In the genomic region with DNA sequence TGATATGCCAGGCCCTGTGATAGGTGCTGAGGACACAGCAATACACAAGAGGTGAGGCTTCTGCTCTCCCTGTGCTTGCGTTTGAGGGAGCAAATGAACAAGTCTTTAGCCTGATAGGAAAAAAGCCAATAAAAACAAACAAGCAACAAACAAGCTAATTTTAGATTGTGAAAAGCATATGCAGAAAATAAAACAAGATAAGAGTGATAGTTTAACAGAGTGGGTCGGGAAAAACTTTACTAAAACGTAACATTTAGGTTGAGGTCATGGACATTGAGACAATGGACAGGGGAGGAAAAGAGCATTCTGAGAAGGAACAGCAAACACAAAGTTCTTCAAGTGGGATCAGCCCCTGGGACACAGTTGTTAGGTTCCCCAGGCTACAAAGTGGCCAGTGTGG, we compare ENCODE assay signal across 8 cellular contexts. TPM values are rescaled to one million over a fixed set of nuclear protein-coding genes. Genes with fewer than 3 reads are reported as not detected.
DNase-seq lines count a peak whose midpoint lies in the region; ATAC-seq and TF ChIP-seq lines count a peak whose summit lies in the region.

No MANE protein-coding gene starts in this region.

- H2AK5ac ChIP-seq in IMR-90 (ENCODE audit: low read depth, low read length), result peak overlapping the region; percentile 96

- H3K4me1 ChIP-seq in ACC112 (ENCODE audit: control insufficient read depth, insufficient read depth, low read length, unreplicated experiment), result peaks cover 52% of the 10 kb centered on the region
- H3K4me1 ChIP-seq in IMR-90 (ENCODE audit: control insufficient read depth, insufficient read depth, low read length), result peaks cover 28% of the 10 kb centered on the region
- H3K4me1 ChIP-seq in mammary epithelial cell (ENCODE audit: insufficient read depth, low read length), result peaks cover 58% of the 10 kb centered on the region

- H2BK20ac ChIP-seq in IMR-90 (ENCODE audit: low read depth, low read length), result peak overlapping the region; percentile 96; the same call in 1 of the 2 replicates

- peak overlapping the region; percentile 0 to 78 (median 70) for H3K4me3 Mint-ChIP-seq in naive thymus-derived CD8-positive, alpha-beta T cell

- H4K91ac ChIP-seq in IMR-90 (ENCODE audit: insufficient read depth, low read depth, low read length), result peak overlapping the region; percentile 84; the same call in 1 of the 2 replicates

- peaks cover 25% of the 10 kb centered on the region for H3K9me1 ChIP-seq in IMR-90 (ENCODE audit: insufficient read depth, low read length)

- in situ Hi-C loops in IMR-90 (cut with MboI; ENCODE audit: low sequenced_read_pairs), result no loop called here
- in situ Hi-C loops in mammary epithelial cell (cut with MboI; ENCODE audit: low sequenced_read_pairs in 2 of 2), result no loop called here
- in situ Hi-C loops in G401 (cut with HindIII; ENCODE audit: low sequenced_read_pairs), result no loop called here

- peak overlapping the region; percentile 67 for H2AK9ac ChIP-seq in IMR-90 (replicated peaks; ENCODE audit: low read depth, low read length, poor library complexity)

- H3K23ac ChIP-seq in IMR-90 (ENCODE audit: low read depth, low read length), result peak overlapping the region; percentile 99

- peak overlapping the region; percentile 40 to 79 for H4K8ac ChIP-seq in IMR-90 (ENCODE audit: low read depth in 2 of 2, low read length in 2 of 2)

- dilution Hi-C loops in IMR-90 (cut with HindIII; ENCODE audit: low sequenced_read_pairs, unreplicated experiment), result no loop called here
- dilution Hi-C loops in mammary epithelial cell (cut with HindIII; ENCODE audit: low sequenced_read_pairs), result no loop called here

- H3K4me2 ChIP-seq in IMR-90 (ENCODE audit: low read depth, low read length) (peak overlapping the region; percentile 79), mammary epithelial cell (ENCODE audit: insufficient read depth, low read depth, low read length) (peak overlapping the region; percentile 54)

- TF ChIP-seq CTCF in IMR-90 (conservative IDR thresholded peaks at IDR 0.05; ENCODE audit: low read depth, low read length) (no peak), mammary epithelial cell (conservative IDR thresholded peaks at IDR 0.05 in 1 of 2, IDR thresholded peaks at IDR 0.05 in 1 of 2; ENCODE audit: extremely low read depth in 1 of 2, insufficient read depth in 1 of 2, low read depth in 1 of 2, low read length in 2 of 2) (no peak)

- H3K27me3 ChIP-seq in ACC112 (ENCODE audit: insufficient read depth, low read length) (no peaks in the 10 kb centered on the region), IMR-90 (ENCODE audit: control insufficient read depth, insufficient read depth, low read length) (no peaks in the 10 kb centered on the region), mammary epithelial cell (ENCODE audit: insufficient read depth, low read length) (no peaks in the 10 kb centered on the region)

- ATAC-seq in IMR-90 (ENCODE audit: low read depth) (no peak), HG03175 (IDR thresholded peaks at IDR 0.05; ENCODE audit: unreplicated experiment) (no peak)
- ATAC-seq in naive thymus-derived CD8-positive, alpha-beta T cell, result no peak

- 59% methylated on average over 2 of the region's 3 CpGs; no CpG with 5 or more reads in 1 of the 2 experiments for WGBS in IMR-90 (ENCODE audit: extremely low coverage in 2 of 2, insufficient read length in 1 of 2), 2 experiments
- WGBS in mammary epithelial cell (ENCODE audit: low coverage, missing lambda C conversion rate), result 100% methylated on average over 3 of the region's 3 CpGs

- H3K14ac ChIP-seq in IMR-90 (replicated peaks; ENCODE audit: low read depth, low read length), result peak overlapping the region; percentile 93

- H3K9me3 ChIP-seq in IMR-90 (ENCODE audit: control insufficient read depth, insufficient read depth, low read length), result no peaks in the 10 kb centered on the region
- H3K9me3 ChIP-seq in mammary epithelial cell (replicated peaks; ENCODE audit: insufficient read depth, low read length), result no peaks in the 10 kb centered on the region

- TF ChIP-seq RAD21 in IMR-90 (IDR thresholded peaks at IDR 0.05; ENCODE audit: low read length), result no peak

- H3K4ac ChIP-seq in IMR-90 (ENCODE audit: low read depth, low read length), result peak overlapping the region; percentile 96

- H3K79me2 ChIP-seq in ACC112 (ENCODE audit: control insufficient read depth, insufficient read depth, low read length, unreplicated experiment) (peaks cover 84% of the 10 kb centered on the region), mammary epithelial cell (ENCODE audit: insufficient read depth, low read length) (peaks cover 93% of the 10 kb centered on the region)

- no peak for DNase-seq in IMR-90
- DNase-seq in mammary epithelial cell, result no peak
- DNase-seq in naive thymus-derived CD8-positive, alpha-beta T cell, result no peak
- no peak for DNase-seq in SHP77 (lab: John Stamatoyannopoulos, UW)
- no peak for DNase-seq in medulla oblongata (ENCODE audit: extremely low spot score)
- no peak for DNase-seq in G401 (ENCODE audit: low spot score)

- peak overlapping the region; percentile 84 for H3K18ac ChIP-seq in IMR-90 (ENCODE audit: low read depth, low read length)

- BruUV-seq in IMR-90 (replicated peaks; lab: Mats Ljungman, UMichigan) (no TSS peak), mammary epithelial cell (replicated peaks; lab: Mats Ljungman, UMichigan) (no TSS peak)

- CTCF ChIA-PET in IMR-90 (lab: Yijun Ruan, JAX) (interaction anchor here (0.7 to 1.3 kb wide), 3 partner anchors 19 to 382 kb away, joined by 3 to 8 read pairs (median 3); no protein-coding TSS in a partner anchor), mammary epithelial cell (lab: Charles Lee; ENCODE audit: low non-redundant PET) (no interaction called here)

- H3K4me1 Mint-ChIP-seq in naive thymus-derived CD8-positive, alpha-beta T cell, result peaks cover 34 to 90% (median 83%) of the 10 kb centered on the region in 4 donors

- no peak overlapping the region for H2AFZ ChIP-seq in ACC112 (ENCODE audit: low read length, unreplicated experiment)
- H2AFZ ChIP-seq in IMR-90 (replicated peaks; ENCODE audit: low read length, poor library complexity), result no peak overlapping the region
- H2AFZ ChIP-seq in mammary epithelial cell (ENCODE audit: low read depth, low read length), result no peak overlapping the region

- H3K9ac ChIP-seq in IMR-90 (ENCODE audit: low read depth, low read length) (peak overlapping the region; percentile 63), mammary epithelial cell (ENCODE audit: insufficient read depth, low read length) (no peak overlapping the region)

- intact Hi-C loops in IMR-90 (cut with micrococcal nuclease) (loop anchor here (5.0 kb wide), 1 partner anchor 221 kb away; no protein-coding TSS in a partner anchor), mammary epithelial cell (cut with micrococcal nuclease) (loop anchor here (10.0 kb wide), 1 partner anchor 328 kb away; no protein-coding TSS in a partner anchor)

- H3K4me3 ChIP-seq in ACC112 (ENCODE audit: low read depth, low read length) (peak overlapping the region; percentile 90), IMR-90 (ENCODE audit: insufficient read depth, low read depth, low read length) (no peak overlapping the region), mammary epithelial cell (replicated peaks in 1 of 3; ENCODE audit: insufficient read depth in 1 of 3, low read depth in 2 of 3, low read length in 3 of 3) (no peak overlapping the region)

- H3K79me1 ChIP-seq in IMR-90 (ENCODE audit: low read depth in 1 of 2, low read length in 2 of 2), result peaks cover 10 to 72% of the 10 kb centered on the region in 2 experiments; a peak in 3 of 4 replicates

- H3K36me3 Mint-ChIP-seq in naive thymus-derived CD8-positive, alpha-beta T cell, result no peaks in the 10 kb centered on the region

- peaks cover 11% of the 10 kb centered on the region for H3K36me3 ChIP-seq in ACC112 (ENCODE audit: insufficient read depth, low read length)
- no peaks in the 10 kb centered on the region for H3K36me3 ChIP-seq in IMR-90 (ENCODE audit: control insufficient read depth, insufficient read depth, low read length)
- no peaks in the 10 kb centered on the region for H3K36me3 ChIP-seq in mammary epithelial cell (ENCODE audit: insufficient read depth, low read length)

- H3K9me3 Mint-ChIP-seq in naive thymus-derived CD8-positive, alpha-beta T cell, result no peaks in the 10 kb centered on the region

- H4K5ac ChIP-seq in IMR-90 (ENCODE audit: low read depth, low read length), result peak overlapping the region; percentile 84; the same call in 1 of the 2 replicates

- H3K27ac ChIP-seq in ACC112 (ENCODE audit: low read depth, low read length) (peak overlapping the region; percentile 95), IMR-90 (ENCODE audit: insufficient read depth, low read length) (peak overlapping the region; percentile 88), mammary epithelial cell (ENCODE audit: insufficient read depth, low read depth, low read length) (peak overlapping the region; percentile 81)

- peak overlapping the region; percentile 66 to 94 (median 88) for H3K27ac Mint-ChIP-seq in naive thymus-derived CD8-positive, alpha-beta T cell

- POLR2A ChIA-PET in IMR-90 (lab: Charles Lee; ENCODE audit: unreplicated experiment), result no interaction called here
- POLR2A ChIA-PET in naive thymus-derived CD8-positive, alpha-beta T cell (lab: Charles Lee), result interaction anchor here (1.0 to 2.1 kb wide), 6 partner anchors 10 to 333 kb away, joined by 3 to 6 read pairs (median 3); a partner anchor contains a TSS

- H3K27me3 Mint-ChIP-seq in naive thymus-derived CD8-positive, alpha-beta T cell, result no peaks in the 10 kb centered on the region

- peak overlapping the region; percentile 45; the same call in 1 of the 2 replicates for H3K56ac ChIP-seq in IMR-90 (ENCODE audit: extremely low read depth, insufficient read depth, low read length)

- peak overlapping the region; percentile 75 for H2BK15ac ChIP-seq in IMR-90 (ENCODE audit: low read depth, low read length)

- H2BK5ac ChIP-seq in IMR-90 (ENCODE audit: low read depth, low read length, poor library complexity, severe bottlenecking), result peak overlapping the region; percentile 98

- H4K20me1 ChIP-seq in IMR-90 (ENCODE audit: insufficient read depth, low read length) (no peaks in the 10 kb centered on the region; the same call in 1 of the 2 replicates), mammary epithelial cell (ENCODE audit: insufficient read depth, low read length) (no peaks in the 10 kb centered on the region)

- TF ChIP-seq POLR2A in IMR-90 (IDR thresholded peaks at IDR 0.05; ENCODE audit: low read depth, low read length), result no peak

- peak overlapping the region; percentile 88 for H2BK120ac ChIP-seq in IMR-90 (ENCODE audit: low read depth, low read length)

RNA-seq across cellular contexts. Expression of a gene that starts 4.3 kb away (rescaled TPM):
- 36.1 and 37.5 TPM in 2 replicates for total RNA-seq in IMR-90 (2012; rRNA removed)
- 42.6 and 53.4 TPM in 2 replicates for polyA plus RNA-seq in IMR-90 (2012; rRNA removed)
- 34.9 and 58.2 TPM in 2 replicates for polyA plus RNA-seq in IMR-90 (2012; cell fraction: cytosol; rRNA removed)
- polyA plus RNA-seq in IMR-90 (2012; cell fraction: nucleus; rRNA removed; ENCODE audit: low replicate concordance), result 10.7 and 26.3 TPM in 2 replicates
- total RNA-seq in mammary epithelial cell, result 10 to 100 TPM; 17.5 to 24.3 TPM
- 62.5 TPM for polyA plus RNA-seq in mammary epithelial cell
- 34.1 TPM for polyA minus RNA-seq in mammary epithelial cell
- 1 to 10 TPM; 4.1 to 5.5 TPM for total RNA-seq in naive thymus-derived CD8-positive, alpha-beta T cell
- polyA plus RNA-seq in naive thymus-derived CD8-positive, alpha-beta T cell, result 10 to 100 TPM in 1 of 3 donors, 1 to 10 TPM in 2; 8.5 to 12.2 (median 8.6) TPM
- 19.4 and 25.0 TPM in 2 replicates for total RNA-seq in G401 (2014; rRNA removed; shearing (Covaris generic))

RNA-seq across cellular contexts. Expression of a gene that starts 24.0 kb away (rescaled TPM):
- 50.2 and 56.1 TPM in 2 replicates for total RNA-seq in IMR-90 (2012; rRNA removed)
- 26.6 and 28.1 TPM in 2 replicates for polyA plus RNA-seq in IMR-90 (2012; rRNA removed)
- 10.3 and 10.5 TPM in 2 replicates for polyA plus RNA-seq in IMR-90 (2012; cell fraction: cytosol; rRNA removed)
- polyA plus RNA-seq in IMR-90 (2012; cell fraction: nucleus; rRNA removed; ENCODE audit: low replicate concordance), result 11.6 and 41.1 TPM in 2 replicates
- 10 to 100 TPM; 64.7 to 70.9 TPM for total RNA-seq in mammary epithelial cell
- 41.8 TPM for polyA plus RNA-seq in mammary epithelial cell
- polyA minus RNA-seq in mammary epithelial cell, result 99.4 TPM
- total RNA-seq in naive thymus-derived CD8-positive, alpha-beta T cell, result 10 to 100 TPM; 44.1 to 49.4 TPM
- 10 to 100 TPM in 1 of 3 donors, 1 to 10 TPM in 2; 8.1 to 11.5 (median 9.5) TPM for polyA plus RNA-seq in naive thymus-derived CD8-positive, alpha-beta T cell
- total RNA-seq in G401 (2014; rRNA removed; shearing (Covaris generic)), result 31.0 and 47.0 TPM in 2 replicates
